16 cellular contexts compared by ENCODE assay signal in genomic region chr2:196989496-196989895, GRCh38.
DNase-seq lines count a peak whose midpoint lies in the region; ATAC-seq and TF ChIP-seq lines count a peak whose summit lies in the region.
"Had no signal": no experiment of that assay in that cellular context is flagged by ENCODE, and none has a peak within 500 bp of the region (broad histone marks: within the 10 kb centered on the region; RNA-seq: fewer than 3 reads in every experiment).

No MANE protein-coding gene starts in this region.

- H3K27ac ChIP-seq in SK-N-MC = peak overlapping the region; percentile 99
- H3K27ac ChIP-seq: cardiac muscle cell had no signal

- no peaks in the 10 kb centered on the region for H3K36me3 ChIP-seq in SK-N-MC (ENCODE audit: insufficient read depth, low read length)
- H3K36me3 ChIP-seq: cardiac muscle cell had no signal

- ATAC-seq in naive B cell (ENCODE audit: low read depth in 2 of 2) (no peak), GM18867 (IDR thresholded peaks at IDR 0.05; ENCODE audit: unreplicated experiment) (no peak), GM18873 (IDR thresholded peaks at IDR 0.05; ENCODE audit: low FRiP score, unreplicated experiment) (no peak)
- ATAC-seq: Panc1 had no signal

- H3K9me3 Mint-ChIP-seq in HFFc6 (no peaks in the 10 kb centered on the region), naive B cell (no peaks in the 10 kb centered on the region)
- H3K9me3 Mint-ChIP-seq: CD8-positive, alpha-beta memory T cell had no signal

- H3K36me3 Mint-ChIP-seq in HFFc6 (ENCODE audit: low read depth) (no peaks in the 10 kb centered on the region), naive B cell (peaks cover 24 to 28% of the 10 kb centered on the region in 2 donors)

- no peaks in the 10 kb centered on the region for H3K9me3 ChIP-seq in SK-N-MC (ENCODE audit: low read depth, low read length)

- H3K4me3 ChIP-seq in SK-N-MC = peak overlapping the region; percentile 4
- H3K4me3 ChIP-seq: cardiac muscle cell had no signal

- H3K27ac Mint-ChIP-seq in HFFc6 = peak overlapping the region; percentile 98; the same call in 1 of the 2 replicates
- peak overlapping the region in 4 of 6 donors; percentile 9 to 61 (median 42) for H3K27ac Mint-ChIP-seq in naive B cell

- H3K4me3 Mint-ChIP-seq in HFFc6 = no peak overlapping the region
- H3K4me3 Mint-ChIP-seq in naive B cell = no peak overlapping the region

- TF ChIP-seq CTCF in HFFc6 (IDR thresholded peaks at IDR 0.05) = no peak

- H3K27me3 Mint-ChIP-seq in HFFc6 (ENCODE audit: insufficient read depth) (no peaks in the 10 kb centered on the region; the same call in 1 of the 2 replicates), naive B cell (no peaks in the 10 kb centered on the region)
- H3K27me3 Mint-ChIP-seq: CD8-positive, alpha-beta memory T cell had no signal

- peak overlapping the region; percentile 87 for H3K9ac ChIP-seq in SK-N-MC (ENCODE audit: insufficient read length)

- DNase-seq in NCI-H748 (lab: John Stamatoyannopoulos, UW; ENCODE audit: unreplicated experiment) = peak; percentile 33
- no peak for DNase-seq in NCI-H748 treated with DMSO at 0.1 percent for 48 hours (lab: John Stamatoyannopoulos, UW)
- DNase-seq in HFFc6 = no peak
- no peak for DNase-seq in SK-N-MC (ENCODE audit: low read depth, low spot score)
- DNase-seq in naive B cell = no peak
- no peak for DNase-seq in cortex of kidney (lab: John Stamatoyannopoulos, UW)
- DNase-seq: 8988T; activated CD4-positive, alpha-beta T cell treated with anti-CD3 and anti-CD28 coated beads, Interleukin-2, amount 50 U/mL, for 1 hour; activated gamma-delta T cell; CD8-positive, alpha-beta memory T cell; NCI-H1417 treated with DMSO at 0.1 percent for 48 hours; NCI-H446 treated with DMSO at 0.1 percent for 48 hours had no signal

- H3K4me1 Mint-ChIP-seq in HFFc6 (ENCODE audit: low read depth) (peaks cover 41% of the 10 kb centered on the region), naive B cell (peaks cover 28 to 45% (median 43%) of the 10 kb centered on the region in 3 donors)
